Comparison of ENCODE assay signal across 9 cellular contexts in the genomic region with DNA sequence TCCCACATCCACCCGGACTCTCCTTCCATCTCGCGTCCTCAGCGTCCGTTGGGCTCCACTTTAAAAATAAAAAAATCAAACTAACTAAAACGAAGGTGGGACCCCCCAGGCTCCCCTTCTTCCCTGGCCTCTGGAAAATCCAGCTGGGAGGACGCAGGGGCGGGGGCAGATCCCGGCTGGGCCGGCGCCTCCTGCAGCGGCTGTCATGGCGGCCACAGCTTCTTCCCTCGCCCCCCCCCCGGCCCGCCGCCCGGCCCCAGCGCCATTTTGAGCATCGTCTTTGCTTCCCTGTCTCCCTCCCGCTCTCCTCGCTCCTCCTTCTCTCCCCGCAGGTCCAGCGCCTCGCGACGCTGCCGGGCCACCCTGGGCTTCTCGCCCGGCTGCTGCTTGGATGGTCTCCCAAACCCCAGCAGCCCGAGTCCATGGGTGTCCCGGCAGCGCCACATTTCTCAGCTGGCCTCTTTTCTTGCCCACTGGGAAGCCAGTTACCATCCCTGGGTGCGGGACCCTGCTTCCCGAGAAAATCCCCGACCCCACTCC. TPM values are rescaled to one million over a fixed set of nuclear protein-coding genes. Genes with fewer than 3 reads are reported as not detected.
DNase-seq lines count a peak whose midpoint lies in the region; TF ChIP-seq lines count a peak whose summit lies in the region.
"Had no signal": no experiment of that assay in that cellular context is flagged by ENCODE, and none has a peak within 500 bp of the region (broad histone marks: within the 10 kb centered on the region; RNA-seq: fewer than 3 reads in every experiment).

No MANE protein-coding gene starts in this region.

- H3K4me3 ChIP-seq in ascending aorta = peak overlapping the region; percentile 76 to 83
- H3K4me3 ChIP-seq in iPS-18c (ENCODE audit: insufficient read depth, low read depth, low read length) = peak overlapping the region; percentile 53

- H3K36me3 ChIP-seq in ascending aorta = peaks cover 0 to 7% of the 10 kb centered on the region in 2 donors

- peaks cover 59% of the 10 kb centered on the region for H3K27me3 Mint-ChIP-seq in HFFc6 (ENCODE audit: insufficient read depth)

- intact Hi-C loops in ascending aorta (cut with DNase I) = loop anchor here (5.0 kb wide), 2 partner anchors 49 to 514 kb away; no protein-coding TSS in a partner anchor

- H3K36me3 Mint-ChIP-seq in HFFc6 (ENCODE audit: low read depth) = no peaks in the 10 kb centered on the region

- DNase-seq in Daoy (ENCODE audit: low read depth) (peak; percentile 76), OCI-M1 (lab: John Stamatoyannopoulos, UW) (peak; percentile 75), ascending aorta (ENCODE audit: low spot score in 2 of 2) (peak in 1 of 2 donors; percentile 85), HuH-7.5 (ENCODE audit: low spot score) (no peak), HFFc6 (no peak), HT-29 (ENCODE audit: low spot score) (no peak)
- peak; percentile 23 to 28 for DNase-seq in stimulated activated CD4-positive, alpha-beta T cell treated with anti-CD3 and anti-CD28 coated beads, Interleukin-15, amount 100 ng/mL, for 1 hour (ENCODE audit: low read depth in 1 of 2, low spot score in 1 of 2)

- H3K9me3 ChIP-seq in ascending aorta = no peaks in the 10 kb centered on the region
- H3K9me3 ChIP-seq in iPS-18c (ENCODE audit: control insufficient read depth, insufficient read depth, low read length) = no peaks in the 10 kb centered on the region

- no peak overlapping the region for H3K27ac Mint-ChIP-seq in HFFc6

- no peak overlapping the region for H3K4me3 Mint-ChIP-seq in HFFc6

- H3K4me1 ChIP-seq in ascending aorta = peaks cover 6 to 28% of the 10 kb centered on the region in 2 donors

- H3K9me3 Mint-ChIP-seq in HFFc6 = no peaks in the 10 kb centered on the region

- no peaks in the 10 kb centered on the region for H3K27me3 ChIP-seq in ascending aorta

- no peak for TF ChIP-seq CTCF in ascending aorta (IDR thresholded peaks at IDR 0.05)
- TF ChIP-seq CTCF in HFFc6 (IDR thresholded peaks at IDR 0.05) = no peak

- H3K27ac ChIP-seq in ascending aorta = peak overlapping the region; percentile 93 to 97

- H3K4me1 Mint-ChIP-seq in HFFc6 (ENCODE audit: low read depth) = peaks cover 8% of the 10 kb centered on the region; the same call in 1 of the 2 replicates

RNA-seq across cellular contexts. Expression of gene HOXB2, which starts 3.3 kb away (rescaled TPM):
- 1.3 and 15.9 TPM in 2 replicates for total RNA-seq in Daoy (2014; rRNA removed; shearing (Covaris generic))
- total RNA-seq in ascending aorta = 55.3 TPM
- total RNA-seq in HFFc6 (2021; fragmentation: NEBNext Ultra II Directional; extraction: Animal tissue kit (Norgen Biotek cat#: 25700)) = not detected
- total RNA-seq in HT-29 (2014; rRNA removed; shearing (Covaris generic)) = 2.3 and 7.0 TPM in 2 replicates

RNA-seq across cellular contexts. Expression of gene HOXB1, which starts 10.8 kb away (rescaled TPM):
- not detected in 2 replicates for total RNA-seq in Daoy (2014; rRNA removed; shearing (Covaris generic))
- not detected for total RNA-seq in ascending aorta
- not detected for total RNA-seq in HFFc6 (2021; fragmentation: NEBNext Ultra II Directional; extraction: Animal tissue kit (Norgen Biotek cat#: 25700))
- 0.08 TPM in 1 of 2 replicates, not detected in the other for total RNA-seq in HT-29 (2014; rRNA removed; shearing (Covaris generic))
- total RNA-seq: pulmonary artery endothelial cell had no signal

RNA-seq across cellular contexts. Expression of gene HOXB4, which starts 36.5 kb away (rescaled TPM):
- total RNA-seq in Daoy (2014; rRNA removed; shearing (Covaris generic)) = 0.68 and 2.5 TPM in 2 replicates
- total RNA-seq in ascending aorta = 20.4 TPM
- not detected for total RNA-seq in HFFc6 (2021; fragmentation: NEBNext Ultra II Directional; extraction: Animal tissue kit (Norgen Biotek cat#: 25700))
- 14.5 and 15.5 TPM in 2 replicates for total RNA-seq in HT-29 (2014; rRNA removed; shearing (Covaris generic))

RNA-seq across cellular contexts. Expression of gene HOXB3, which starts 48.4 kb away (rescaled TPM):
- 1.3 and 3.1 TPM in 2 replicates for total RNA-seq in Daoy (2014; rRNA removed; shearing (Covaris generic))
- 19.3 TPM for total RNA-seq in ascending aorta
- total RNA-seq in HFFc6 (2021; fragmentation: NEBNext Ultra II Directional; extraction: Animal tissue kit (Norgen Biotek cat#: 25700)) = not detected
- total RNA-seq in HT-29 (2014; rRNA removed; shearing (Covaris generic)) = 99.5 and 126 TPM in 2 replicates

RNA-seq across cellular contexts. Expression of gene HOXB5, which starts 51.9 kb away (rescaled TPM):
- 0.06 TPM in 1 of 2 replicates, not detected in the other for total RNA-seq in Daoy (2014; rRNA removed; shearing (Covaris generic))
- total RNA-seq in ascending aorta = 0.53 TPM
- total RNA-seq in HFFc6 (2021; fragmentation: NEBNext Ultra II Directional; extraction: Animal tissue kit (Norgen Biotek cat#: 25700)) = not detected
- 7.5 and 8.2 TPM in 2 replicates for total RNA-seq in HT-29 (2014; rRNA removed; shearing (Covaris generic))

Comparison
In these comparisons a context has a peak if more than half of its experiments do, and no peak if none do; other contexts are left out.
1. DNase-seq: peak in Daoy (single experiment), OCI-M1 (single experiment) and stimulated activated CD4-positive, alpha-beta T cell treated with anti-CD3 and anti-CD28 coated beads, Interleukin-15, amount 100 ng/mL, for 1 hour (2 of 2); none in HuH-7.5 (single experiment), HFFc6 (single experiment) and HT-29 (single experiment).